12 cellular contexts compared by ENCODE assay signal in the genomic region with DNA sequence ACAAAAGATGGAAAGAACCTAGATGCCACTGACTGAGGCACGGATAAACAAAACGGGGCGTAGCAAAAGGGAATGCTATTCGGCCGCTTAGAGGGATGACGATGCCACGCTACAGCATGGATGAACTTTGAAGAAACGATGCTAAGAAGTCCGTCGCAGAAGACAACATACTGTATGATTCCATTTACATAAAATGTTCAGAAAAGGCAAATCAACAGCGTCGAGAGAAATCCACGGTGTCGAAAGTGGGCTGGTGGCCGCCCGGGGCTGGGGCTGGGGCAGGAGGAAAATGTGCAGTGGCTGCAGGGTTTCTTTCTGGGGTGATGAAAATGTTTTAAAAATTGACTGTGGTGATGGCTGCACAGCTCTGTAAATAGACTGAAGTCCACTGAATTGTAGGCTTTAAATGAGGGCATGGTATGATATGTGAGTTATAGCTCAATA. TPM values are rescaled to one million over a fixed set of nuclear protein-coding genes. Genes with fewer than 3 reads are reported as not detected.
A peak's percentile ranks its signal among the peaks of the same experiment; 100 is the strongest.
DNase-seq lines count a peak whose midpoint lies in the region; ATAC-seq, FAIRE-seq and TF ChIP-seq lines count a peak whose summit lies in the region.
"Had no signal": no experiment of that assay in that cellular context is flagged by ENCODE, and none has a peak within 500 bp of the region (broad histone marks: within the 10 kb centered on the region; RNA-seq: fewer than 3 reads in every experiment).

No MANE protein-coding gene starts in this region.

- 93 to 98% methylated on average over 16 of the region's 16 CpGs for WGBS in esophagus squamous epithelium, 2 donors

- no peaks in the 10 kb centered on the region for H3K9me3 Mint-ChIP-seq in nephron progenitor cell

- TF ChIP-seq CTCF in Panc1 (IDR thresholded peaks at IDR 0.05) = no peak
- no peak for TF ChIP-seq CTCF in esophagus squamous epithelium (IDR thresholded peaks at IDR 0.05)
- TF ChIP-seq CTCF in nephron progenitor cell (IDR thresholded peaks at IDR 0.05) = no peak

- peaks cover 33% of the 10 kb centered on the region for H3K36me3 Mint-ChIP-seq in nephron progenitor cell (ENCODE audit: low read depth)

- peak overlapping the region; percentile 95 for H3K27ac ChIP-seq in ACC112 (ENCODE audit: low read depth, low read length)
- H3K27ac ChIP-seq in Panc1 (ENCODE audit: low read length) = peak overlapping the region; percentile 84
- peak overlapping the region in 3 of 4 donors; percentile 9 to 47 (median 46) for H3K27ac ChIP-seq in esophagus squamous epithelium
- no peak overlapping the region for H3K27ac ChIP-seq in SJCRH30

- no peaks in the 10 kb centered on the region for H3K27me3 ChIP-seq in ACC112 (ENCODE audit: insufficient read depth, low read length)
- H3K27me3 ChIP-seq in Panc1 (ENCODE audit: control insufficient read depth, insufficient read depth, low read length) = no peaks in the 10 kb centered on the region
- no peaks in the 10 kb centered on the region for H3K27me3 ChIP-seq in esophagus squamous epithelium
- H3K27me3 ChIP-seq in SJCRH30 = no peaks in the 10 kb centered on the region
- H3K27me3 ChIP-seq: ascending aorta had no signal

- CTCF ChIA-PET in Panc1 (lab: Charles Lee) = interaction anchor here (0.6 to 0.7 kb wide), 3 partner anchors 99 to 109 kb away, joined by 3 read pairs; no protein-coding TSS in a partner anchor

- POLR2A ChIA-PET in Panc1 (lab: Charles Lee) = interaction anchor here (0.6 to 1.2 kb wide), 3 partner anchors 18 to 440 kb away, joined by 5 to 11 read pairs (median 7); no protein-coding TSS in a partner anchor

- ATAC-seq in Panc1 (no peak), GM21825 (IDR thresholded peaks at IDR 0.05; ENCODE audit: unreplicated experiment) (no peak)

- no peak for DNase-seq in Panc1 (ENCODE audit: low read depth, low spot score)
- DNase-seq in esophagus squamous epithelium (lab: John Stamatoyannopoulos, UW) = no peak
- DNase-seq in nephron progenitor cell = no peak
- DNase-seq in SJCRH30 = no peak
- DNase-seq in frontal cortex (ENCODE audit: low spot score in 2 of 2) = no peak
- DNase-seq in anterior cingulate cortex (lab: John Stamatoyannopoulos, UW) = no peak
- DNase-seq: activated CD4-positive, alpha-beta T cell treated with anti-CD3 and anti-CD28 coated beads, Interleukin-2, amount 50 U/mL, for 4 hours; effector memory CD4-positive, alpha-beta T cell; NCI-H446 had no signal

- peaks cover 78% of the 10 kb centered on the region for H3K79me2 ChIP-seq in ACC112 (ENCODE audit: control insufficient read depth, insufficient read depth, low read length, unreplicated experiment)

- H3K4me1 Mint-ChIP-seq in nephron progenitor cell = peaks cover 61% of the 10 kb centered on the region

- no peak for FAIRE-seq in frontal cortex (lab: Jason Lieb, UNC)

- H3K4me1 ChIP-seq in ACC112 (ENCODE audit: control insufficient read depth, insufficient read depth, low read length, unreplicated experiment) = peaks cover 61% of the 10 kb centered on the region
- H3K4me1 ChIP-seq in Panc1 (ENCODE audit: control insufficient read depth, insufficient read depth, low read length) = peaks cover 74% of the 10 kb centered on the region
- H3K4me1 ChIP-seq in esophagus squamous epithelium = peaks cover 15 to 63% (median 28%) of the 10 kb centered on the region in 3 donors
- H3K4me1 ChIP-seq in SJCRH30 = peaks cover 9% of the 10 kb centered on the region

- no peak for TF ChIP-seq POLR2A in esophagus squamous epithelium (IDR thresholded peaks at IDR 0.05)

- in situ Hi-C loops in Panc1 (cut with HindIII; ENCODE audit: low pct_unique_long_range_greater_than_20kb, low sequenced_read_pairs) = no loop called here

- H3K9me3 ChIP-seq in Panc1 (ENCODE audit: control insufficient read depth, insufficient read depth, low read depth, low read length) (no peaks in the 10 kb centered on the region), esophagus squamous epithelium (no peaks in the 10 kb centered on the region), SJCRH30 (replicated peaks) (no peaks in the 10 kb centered on the region)
- H3K9me3 ChIP-seq: ascending aorta had no signal

- peak overlapping the region; percentile 64 for H3K27ac Mint-ChIP-seq in nephron progenitor cell

- H3K4me3 ChIP-seq in ACC112 (ENCODE audit: low read depth, low read length) = no peak overlapping the region
- no peak overlapping the region for H3K4me3 ChIP-seq in Panc1 (ENCODE audit: low read depth in 2 of 2, low read length in 2 of 2)
- H3K4me3 ChIP-seq in esophagus squamous epithelium = no peak overlapping the region
- H3K4me3 ChIP-seq in SJCRH30 = no peak overlapping the region
- H3K4me3 ChIP-seq: ascending aorta had no signal

- intact Hi-C loops in Panc1 (cut with micrococcal nuclease; ENCODE audit: unreplicated experiment) = no loop called here
- intact Hi-C loops in esophagus squamous epithelium (cut with DNase I) = no loop called here

- no peak overlapping the region for H3K4me3 Mint-ChIP-seq in nephron progenitor cell

- H2AFZ ChIP-seq in ACC112 (ENCODE audit: low read length, unreplicated experiment) = no peak overlapping the region

- H3K27me3 Mint-ChIP-seq in nephron progenitor cell (ENCODE audit: low read depth, poor library complexity) = no peaks in the 10 kb centered on the region

- H3K36me3 ChIP-seq in ACC112 (ENCODE audit: insufficient read depth, low read length) = no peaks in the 10 kb centered on the region
- H3K36me3 ChIP-seq in Panc1 (ENCODE audit: control insufficient read depth, insufficient read depth, low read length) = no peaks in the 10 kb centered on the region
- no peaks in the 10 kb centered on the region for H3K36me3 ChIP-seq in esophagus squamous epithelium
- H3K36me3 ChIP-seq in SJCRH30 = no peaks in the 10 kb centered on the region
- H3K36me3 ChIP-seq: ascending aorta had no signal

- no TSS peak for BruUV-seq in Panc1 (replicated peaks; lab: Mats Ljungman, UMichigan)

RNA-seq across cellular contexts. Expression of a gene that starts 24.1 kb away (rescaled TPM):
- total RNA-seq in Panc1 (2021; ENCODE audit: unreplicated experiment) (139 TPM), esophagus squamous epithelium (10 to 100 TPM in 1 of 4 donors, 1 to 10 TPM in 3; 6.6 to 11.6 (median 7.6) TPM), frontal cortex (11.8 TPM)
- 170 TPM for polyA plus RNA-seq in Panc1 (2012; ENCODE audit: insufficient read length)
- 18.1 and 19.3 TPM in 2 replicates for total RNA-seq in SJCRH30 (2014; rRNA removed; shearing (Covaris generic))
